12 cellular contexts compared by ENCODE assay signal in the genomic region with DNA sequence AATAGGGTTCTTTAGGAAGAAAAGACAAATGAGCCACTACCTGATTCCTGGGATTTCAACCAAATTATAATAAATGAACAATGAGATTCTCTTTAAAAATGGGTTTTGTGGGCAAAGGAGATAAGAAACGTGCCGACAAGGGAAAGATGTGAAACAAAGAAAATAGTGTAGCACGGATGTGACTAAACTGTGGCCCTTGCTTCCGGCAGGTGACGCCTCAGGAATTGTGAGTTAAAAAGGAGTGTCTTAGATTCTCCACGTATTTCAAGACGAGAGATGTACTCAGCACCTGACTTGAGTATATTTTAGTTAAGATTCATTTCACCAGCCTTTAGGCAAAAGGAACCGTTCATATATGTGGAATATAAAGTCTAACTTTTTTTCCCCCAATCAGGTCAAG.
A peak's percentile ranks its signal among the peaks of the same experiment; 100 is the strongest.
DNase-seq lines count a peak whose midpoint lies in the region; ATAC-seq and TF ChIP-seq lines count a peak whose summit lies in the region.
"Had no signal": no experiment of that assay in that cellular context is flagged by ENCODE, and none has a peak within 500 bp of the region (broad histone marks: within the 10 kb centered on the region; RNA-seq: fewer than 3 reads in every experiment).

No MANE protein-coding gene starts in this region.

- H3K4me2 ChIP-seq in parathyroid adenoma (ENCODE audit: low read length), result no peak overlapping the region

- H3K79me2 ChIP-seq in ACC112 (ENCODE audit: control insufficient read depth, insufficient read depth, low read length, unreplicated experiment) (no peaks in the 10 kb centered on the region), parathyroid adenoma (peaks cover 9% of the 10 kb centered on the region)

- H3K9me3 ChIP-seq in RWPE2 (ENCODE audit: severe bottlenecking), result no peaks in the 10 kb centered on the region
- no peaks in the 10 kb centered on the region for H3K9me3 ChIP-seq in parathyroid adenoma (ENCODE audit: control insufficient read depth, low read length)
- H3K9me3 ChIP-seq in aorta (ENCODE audit: control insufficient read depth, low read length), result no peaks in the 10 kb centered on the region
- H3K9me3 ChIP-seq: HAP-1 had no signal

- no peak overlapping the region for H3K4me3 ChIP-seq in ACC112 (ENCODE audit: low read depth, low read length)
- no peak overlapping the region for H3K4me3 ChIP-seq in RWPE2 (ENCODE audit: severe bottlenecking)
- no peak overlapping the region for H3K4me3 ChIP-seq in parathyroid adenoma (ENCODE audit: low read depth, low read length)
- H3K4me3 ChIP-seq in aorta (ENCODE audit: low read length in 2 of 2), result no peak overlapping the region
- H3K4me3 ChIP-seq: HAP-1 had no signal

- no peaks in the 10 kb centered on the region for H3K36me3 ChIP-seq in ACC112 (ENCODE audit: insufficient read depth, low read length)
- H3K36me3 ChIP-seq in RWPE2 (ENCODE audit: low read depth), result no peaks in the 10 kb centered on the region
- H3K36me3 ChIP-seq in parathyroid adenoma (ENCODE audit: control insufficient read depth, insufficient read depth, low read length), result peaks cover 11% of the 10 kb centered on the region
- H3K36me3 ChIP-seq in aorta (ENCODE audit: control insufficient read depth in 1 of 2, insufficient read depth in 2 of 2, low read length in 1 of 2), result no peaks in the 10 kb centered on the region
- H3K36me3 ChIP-seq: HAP-1 had no signal

- H3K27me3 ChIP-seq in ACC112 (ENCODE audit: insufficient read depth, low read length) (no peaks in the 10 kb centered on the region), RWPE2 (ENCODE audit: insufficient read depth, poor library complexity, severe bottlenecking) (no peaks in the 10 kb centered on the region), parathyroid adenoma (ENCODE audit: control insufficient read depth, insufficient read depth, low read length) (no peaks in the 10 kb centered on the region), aorta (ENCODE audit: control insufficient read depth in 1 of 2, insufficient read depth in 2 of 2, low read length in 1 of 2) (no peaks in the 10 kb centered on the region)

- 80 to 84% methylated on average over 8 of the region's 8 CpGs for whole genome bisulfite sequencing in aorta, 2 donors

- ATAC-seq in RWPE2 (ENCODE audit: low read depth) (no peak), HG03469 (IDR thresholded peaks at IDR 0.05; ENCODE audit: unreplicated experiment) (no peak), aorta (ENCODE audit: low FRiP score) (no peak)

- intact Hi-C loops in aorta (cut with DNase I), result loop anchor here in 1 of 2 donors (5.0 kb wide), 1 partner anchor 41 kb away; no protein-coding TSS in a partner anchor

- H2AFZ ChIP-seq in ACC112 (ENCODE audit: low read length, unreplicated experiment) (no peak overlapping the region), parathyroid adenoma (no peak overlapping the region)

- H3K4me1 ChIP-seq in ACC112 (ENCODE audit: control insufficient read depth, insufficient read depth, low read length, unreplicated experiment), result peaks cover 37% of the 10 kb centered on the region
- peaks cover 25% of the 10 kb centered on the region for H3K4me1 ChIP-seq in RWPE2 (ENCODE audit: insufficient read depth, poor library complexity, severe bottlenecking)
- H3K4me1 ChIP-seq in parathyroid adenoma, result peaks cover 59% of the 10 kb centered on the region
- peaks cover 0 to 2% of the 10 kb centered on the region in 2 donors for H3K4me1 ChIP-seq in aorta (ENCODE audit: control insufficient read depth in 1 of 2, insufficient read depth in 2 of 2, low read length in 2 of 2)
- H3K4me1 ChIP-seq: HAP-1 had no signal

- DNase-seq in Daoy (ENCODE audit: low read depth) (peak; percentile 41), RWPE2 (ENCODE audit: low spot score) (no peak), NCI-H146 treated with DMSO at 0.1 percent for 48 hours (lab: John Stamatoyannopoulos, UW; ENCODE audit: unreplicated experiment) (no peak), aorta (no peak)
- DNase-seq: ACHN; CD4-positive, alpha-beta memory T cell; HFFc6; KG1 had no signal

- H3K27ac ChIP-seq in ACC112 (ENCODE audit: low read depth, low read length) (peak overlapping the region; percentile 96), RWPE2 (ENCODE audit: poor library complexity, severe bottlenecking) (peak overlapping the region; percentile 83), parathyroid adenoma (peak overlapping the region; percentile 100), aorta (ENCODE audit: low read depth in 1 of 2, low read length in 2 of 2) (no peak overlapping the region)

- H3K9ac ChIP-seq in parathyroid adenoma, result peak overlapping the region; percentile 75

- TF ChIP-seq CTCF in RWPE2 (IDR thresholded peaks at IDR 0.05; ENCODE audit: poor library complexity, severe bottlenecking) (no peak), parathyroid adenoma (IDR thresholded peaks at IDR 0.05) (no peak)

Comparison
In these comparisons a context has a peak if more than half of its experiments do, and no peak if none do; other contexts are left out.
1. H3K27ac ChIP-seq: peak in ACC112 (single experiment), RWPE2 (single experiment) and parathyroid adenoma (single experiment); none in aorta (0 of 2).